ENCODE assay signal across 8 cellular contexts in the genomic region with DNA sequence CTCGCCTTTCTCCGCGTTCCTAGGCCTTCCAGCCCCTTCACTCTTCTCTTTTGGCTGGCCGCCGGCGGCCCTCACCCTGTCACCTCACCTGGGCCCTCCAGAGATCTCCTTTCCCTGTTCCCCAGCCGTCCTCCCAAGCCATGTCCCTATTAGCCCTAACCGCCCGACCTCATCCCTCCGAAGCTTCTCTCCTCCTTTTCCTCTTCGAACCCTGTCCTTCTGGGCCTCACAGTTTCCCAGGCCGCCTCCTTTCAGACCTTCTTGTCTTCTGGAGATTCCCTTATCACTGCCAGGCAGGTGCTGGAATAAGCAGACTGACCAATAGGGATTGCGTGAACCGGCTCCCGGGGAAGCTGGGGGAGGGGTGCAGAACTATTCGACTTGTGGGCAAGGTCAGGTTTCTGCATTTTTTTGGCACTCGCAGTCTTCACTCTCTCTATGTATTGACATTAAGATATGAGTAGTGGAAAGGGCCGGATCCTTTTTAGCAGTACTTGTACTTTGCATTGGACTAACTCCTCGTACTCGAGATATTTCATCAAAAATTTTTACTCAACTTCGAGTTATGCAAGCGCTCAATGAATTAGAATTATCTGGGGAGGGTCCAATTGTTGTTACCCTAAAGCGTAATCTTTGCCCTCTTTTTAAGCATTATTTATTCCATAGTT. TPM values are rescaled to one million over a fixed set of nuclear protein-coding genes. Genes with fewer than 3 reads are reported as not detected.
DNase-seq lines count a peak whose midpoint lies in the region; ATAC-seq and TF ChIP-seq lines count a peak whose summit lies in the region.

No MANE protein-coding gene starts in this region.

- TF ChIP-seq CTCF in breast epithelium (IDR thresholded peaks at IDR 0.05): no peak

- H3K27me3 Mint-ChIP-seq in immature natural killer cell (ENCODE audit: low read depth in 3 of 3): peaks cover 9 to 24% (median 18%) of the 10 kb centered on the region in 3 donors

- no peaks in the 10 kb centered on the region for H3K9me3 Mint-ChIP-seq in immature natural killer cell

- H3K9me3 ChIP-seq in breast epithelium: no peaks in the 10 kb centered on the region

- intact Hi-C loops in breast epithelium (cut with DNase I; ENCODE audit: low total_unique reads): loop anchor here (2.0 kb wide), 1 partner anchor 136 kb away; a partner anchor contains a TSS

- H3K27ac Mint-ChIP-seq in immature natural killer cell: peak overlapping the region; percentile 84 to 92 (median 90)

- no peaks in the 10 kb centered on the region for H3K27me3 ChIP-seq in breast epithelium

- peaks cover 31 to 37% of the 10 kb centered on the region in 2 donors for H3K4me1 Mint-ChIP-seq in immature natural killer cell

- no peak for ATAC-seq in activated CD4-positive, CD25-positive, alpha-beta regulatory T cell treated with anti-CD3 and anti-CD28 coated beads, Interleukin-2, amount 50 U/mL, for 24 hours
- ATAC-seq in HG03025 (IDR thresholded peaks at IDR 0.05; ENCODE audit: low FRiP score, unreplicated experiment): no peak

- no peak for TF ChIP-seq POLR2A in breast epithelium (IDR thresholded peaks at IDR 0.05)

- H3K4me3 ChIP-seq in breast epithelium (peak overlapping the region; percentile 98 to 99 (median 99)), skin epidermis (peak overlapping the region; percentile 78 to 96 (median 86))

- no peaks in the 10 kb centered on the region for H3K36me3 Mint-ChIP-seq in immature natural killer cell

- peaks cover 0 to 7% of the 10 kb centered on the region in 2 donors for H3K4me1 ChIP-seq in breast epithelium

- DNase-seq in ELF-1 (ENCODE audit: low read depth, low spot score): peak; percentile 73
- peak; percentile 56 for DNase-seq in HT1080 (ENCODE audit: low read depth)
- DNase-seq in SHP77 treated with DMSO at 0.1 percent for 48 hours (lab: John Stamatoyannopoulos, UW): peak; percentile 36
- peak in 1 of 2 donors; percentile 49 for DNase-seq in breast epithelium (ENCODE audit: low spot score in 2 of 2)
- DNase-seq in immature natural killer cell: peak in 2 of 3 donors; percentile 7 to 10

- H3K4me3 Mint-ChIP-seq in immature natural killer cell: peak overlapping the region; percentile 93 to 98 (median 96)

- no peaks in the 10 kb centered on the region for H3K36me3 ChIP-seq in breast epithelium

- H3K27ac ChIP-seq in breast epithelium (peak overlapping the region; percentile 90 to 96), skin epidermis (peak overlapping the region; percentile 60 to 96 (median 92))

RNA-seq across cellular contexts. Expression of a gene that starts 0.7 kb away (rescaled TPM):
- total RNA-seq in HT1080 (2014; rRNA removed; shearing (Covaris generic)): 17.0 and 21.2 TPM in 2 replicates
- polyA plus RNA-seq in HT1080 (2015; cell fraction: cytosol; rRNA removed): 28.5 and 38.6 TPM in 2 replicates
- polyA plus RNA-seq in HT1080 (2015; cell fraction: nucleus; rRNA removed): 25.0 and 28.2 TPM in 2 replicates
- total RNA-seq in breast epithelium: 10 to 100 TPM; 62.9 to 74.6 (median 72.0) TPM
- 10 to 100 TPM; 27.9 to 30.9 (median 30.3) TPM for polyA plus RNA-seq in immature natural killer cell
